11 cellular contexts compared by ENCODE assay signal in the genomic region with DNA sequence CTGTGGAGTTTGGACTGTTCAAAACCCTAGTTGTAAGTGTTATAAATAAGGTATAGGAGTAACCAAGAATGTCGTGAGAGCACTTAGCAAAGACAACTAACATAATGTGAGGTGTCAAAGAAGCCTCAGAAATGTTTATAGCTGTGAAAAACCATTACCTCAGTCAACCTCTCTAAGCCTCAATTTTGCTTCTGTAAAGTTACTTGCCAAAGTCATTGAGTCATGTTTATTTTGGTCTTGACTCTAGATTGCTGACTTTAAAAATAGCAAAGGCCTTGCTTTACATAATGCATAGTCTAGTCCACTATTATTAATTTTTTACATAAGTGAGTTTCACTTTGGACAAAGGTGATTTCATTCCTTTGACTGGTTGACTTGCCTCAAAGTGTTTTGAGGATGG.
DNase-seq lines count a peak whose midpoint lies in the region; ATAC-seq, FAIRE-seq and TF ChIP-seq lines count a peak whose summit lies in the region.
"Had no signal": no experiment of that assay in that cellular context is flagged by ENCODE, and none has a peak within 500 bp of the region (broad histone marks: within the 10 kb centered on the region; RNA-seq: fewer than 3 reads in every experiment).

No MANE protein-coding gene starts in this region.

- H2AFZ ChIP-seq in GM12878 (ENCODE audit: control insufficient read depth, low read depth, low read length): no peak overlapping the region; the same call in 1 of the 2 replicates

- POLR2A ChIA-PET in GM12878 (lab: Charles Lee): interaction anchor here (1.3 kb wide), 1 partner anchor 9 kb away, joined by 9 read pairs; no protein-coding TSS in a partner anchor

- in situ Hi-C loops in GM12878 (cut with MboI): no loop called here
- in situ Hi-C loops in G401 (cut with HindIII; ENCODE audit: low sequenced_read_pairs): no loop called here

- peak; percentile 71 for ATAC-seq in GM18502 (IDR thresholded peaks at IDR 0.05; ENCODE audit: poor library complexity, unreplicated experiment)
- ATAC-seq in GM21360 (IDR thresholded peaks at IDR 0.05; ENCODE audit: unreplicated experiment): peak; percentile 69
- ATAC-seq in HG03045 (IDR thresholded peaks at IDR 0.05; ENCODE audit: unreplicated experiment): peak; percentile 51
- ATAC-seq in GM12878: peak; percentile 85

- SMC1A ChIA-PET in GM12878 (lab: Charles Lee; ENCODE audit: uncharacterized antibody, unreplicated experiment): interaction anchor here (1.2 to 3.2 kb wide), 9 partner anchors 9 to 57 kb away, joined by 3 to 24 read pairs (median 5); no protein-coding TSS in a partner anchor

- CTCF ChIA-PET in GM12878 (lab: Yijun Ruan, JAX): interaction anchor here (1.4 kb wide), 1 partner anchor 9 kb away, joined by 3 read pairs; no protein-coding TSS in a partner anchor

- H3K36me3 ChIP-seq in GM12878 (ENCODE audit: control insufficient read depth in 2 of 2, insufficient read depth in 2 of 2, low read length in 1 of 2): no peaks in the 10 kb centered on the region
- H3K36me3 ChIP-seq: SJSA1 had no signal

- no peak overlapping the region for H3K9ac ChIP-seq in GM12878 (ENCODE audit: control insufficient read depth, insufficient read depth, low read length)

- no peak overlapping the region for H3K4me2 ChIP-seq in GM12878 (ENCODE audit: control insufficient read depth, insufficient read depth)

- intact Hi-C loops in GM12878 (cut with micrococcal nuclease; ENCODE audit: unreplicated experiment): no loop called here

- DNase-seq in GM12878 (ENCODE audit: low read depth, low spot score) (peak; percentile 48), DMS 273 (lab: John Stamatoyannopoulos, UW; ENCODE audit: unreplicated experiment) (no peak), inferior parietal cortex (ENCODE audit: extremely low spot score) (no peak), G401 (ENCODE audit: low spot score) (no peak), RKO (ENCODE audit: low spot score) (no peak)
- DNase-seq: activated CD4-positive, alpha-beta memory T cell treated with anti-CD3 and anti-CD28 coated beads for 36 hours had no signal

- no peak overlapping the region for H3K27ac ChIP-seq in GM12878 (ENCODE audit: control insufficient read depth, insufficient read depth)
- H3K27ac ChIP-seq: epithelial cell of prostate, SJSA1 had no signal

- H4K20me1 ChIP-seq in GM12878 (ENCODE audit: control insufficient read depth, insufficient read depth): no peaks in the 10 kb centered on the region

- no TSS peak for BruUV-seq in GM12878 (replicated peaks; lab: Mats Ljungman, UMichigan)

- no peak; the same call in 1 of the 2 replicates for TF ChIP-seq RAD21 in GM12878 (IDR thresholded peaks at IDR 0.05; ENCODE audit: insufficient read depth, low read depth, low read length)

- peaks cover 4% of the 10 kb centered on the region; the same call in 1 of the 2 replicates for H3K4me1 ChIP-seq in GM12878 (ENCODE audit: control insufficient read depth, insufficient read depth, low read length)
- H3K4me1 ChIP-seq: SJSA1 had no signal

- no peaks in the 10 kb centered on the region; the same call in 1 of the 3 replicates for H3K9me3 ChIP-seq in GM12878 (replicated peaks; ENCODE audit: control insufficient read depth, insufficient read depth, low read length)
- H3K9me3 ChIP-seq: SJSA1 had no signal

- FAIRE-seq in GM12878 (lab: Jason Lieb, UNC): no peak

- no peak for TF ChIP-seq POLR2A in GM12878 (IDR thresholded peaks at IDR 0.05; ENCODE audit: low read depth, low read length)

- H3K4me3 ChIP-seq in GM12878: no peak overlapping the region
- H3K4me3 ChIP-seq: SJSA1 had no signal

- TF ChIP-seq EP300 in GM12878 (IDR thresholded peaks at IDR 0.05; ENCODE audit: borderline replicate concordance in 1 of 2, control insufficient read depth in 1 of 2, low read depth in 2 of 2, low read length in 2 of 2): peak; percentile 22 to 78; a peak in 2 of 4 replicates

- H3K27me3 ChIP-seq in GM12878 (replicated peaks in 1 of 2; ENCODE audit: control insufficient read depth in 2 of 2, insufficient read depth in 2 of 2, low read length in 1 of 2): no peaks in the 10 kb centered on the region
- H3K27me3 ChIP-seq: SJSA1 had no signal

- 38% methylated on average over 1 of the region's 1 CpG for WGBS in GM12878 (ENCODE audit: insufficient coverage, insufficient replicate concordance, low lambda C conversion rate, missing lambda C conversion rate)

- no peak for TF ChIP-seq CTCF in GM12878 (IDR thresholded peaks at IDR 0.05 in 2 of 3, conservative IDR thresholded peaks at IDR 0.05 in 1 of 3; ENCODE audit: control insufficient read depth in 2 of 3, extremely low read depth in 1 of 3, insufficient read depth in 1 of 3, low read depth in 3 of 3, low read length in 3 of 3)

- RAD21 ChIA-PET in GM12878 (lab: Charles Lee; ENCODE audit: unreplicated experiment): interaction anchor here (0.6 to 3.5 kb wide), 4 partner anchors 9 to 144 kb away, joined by 3 to 22 read pairs (median 5); no protein-coding TSS in a partner anchor

- no peaks in the 10 kb centered on the region for H3K79me2 ChIP-seq in GM12878 (ENCODE audit: control insufficient read depth, insufficient read depth, low read length)

TF ChIP-seq in GM12878, 131 proteins besides CTCF, POLR2A, EP300 and RAD21 (continues in another document):
- TF ChIP-seq SRF (IDR thresholded peaks at IDR 0.05; ENCODE audit: low read depth in 2 of 2, low read length in 2 of 2) (no peak), ETV6 (conservative IDR thresholded peaks at IDR 0.05 in 1 of 2, IDR thresholded peaks at IDR 0.05 in 1 of 2; ENCODE audit: borderline replicate concordance in 1 of 2, low read depth in 1 of 2) (peak in 1 of 2 experiments; percentile 29; a peak in 1 of 4 replicates), HDAC2 (IDR thresholded peaks at IDR 0.05) (no peak), NFIC (IDR thresholded peaks at IDR 0.05; ENCODE audit: low read depth, low read length) (peak; percentile 95), TBL1XR1 (IDR thresholded peaks at IDR 0.05; ENCODE audit: low read depth, low read length) (no peak; the same call in 1 of the 2 replicates), PKNOX1 (IDR thresholded peaks at IDR 0.05) (no peak; the same call in 1 of the 2 replicates), GABPA (IDR thresholded peaks at IDR 0.05; ENCODE audit: low read depth) (peak; percentile 41; the same call in 1 of the 2 replicates), ZNF207 (IDR thresholded peaks at IDR 0.05; ENCODE audit: borderline replicate concordance) (no peak), PAX8 (IDR thresholded peaks at IDR 0.05) (no peak), ZBED1 (IDR thresholded peaks at IDR 0.05; ENCODE audit: borderline replicate concordance) (peak; percentile 81), CREB1 (IDR thresholded peaks at IDR 0.05; ENCODE audit: low read depth) (peak; percentile 17; the same call in 1 of the 2 replicates), JUNB (IDR thresholded peaks at IDR 0.05) (peak; percentile 78), ZNF217 (IDR thresholded peaks at IDR 0.05) (no peak; the same call in 1 of the 2 replicates), CREM (IDR thresholded peaks at IDR 0.05; ENCODE audit: low read depth) (peak; percentile 81; the same call in 1 of the 2 replicates), MEF2A (IDR thresholded peaks at IDR 0.05; ENCODE audit: insufficient read depth, low read depth, low read length) (peak; percentile 97), IKZF2 (IDR thresholded peaks at IDR 0.05) (no peak; a peak in 2 of 4 replicates), PAX5 (IDR thresholded peaks at IDR 0.05; ENCODE audit: borderline replicate concordance, low read depth, low read length) (no peak), FOXK2 (IDR thresholded peaks at IDR 0.05) (no peak), CBX5 (IDR thresholded peaks at IDR 0.05; ENCODE audit: low read depth) (0 out of 2 replicates have a peak, but pooled peaks have one; percentile 34), RB1 (IDR thresholded peaks at IDR 0.05; ENCODE audit: borderline replicate concordance) (no peak), BHLHE40 (IDR thresholded peaks at IDR 0.05; ENCODE audit: borderline replicate concordance in 1 of 2, low read depth in 2 of 2, low read length in 1 of 2) (no peak), ZNF24 (IDR thresholded peaks at IDR 0.05) (peak; percentile 76), CBX3 (IDR thresholded peaks at IDR 0.05; ENCODE audit: borderline replicate concordance, low read depth) (no peak), SIN3A (IDR thresholded peaks at IDR 0.05; ENCODE audit: low read depth, low read length) (no peak), ZZZ3 (IDR thresholded peaks at IDR 0.05; ENCODE audit: control insufficient read depth, insufficient read length, low read depth) (no peak), ATF3 (IDR thresholded peaks at IDR 0.05; ENCODE audit: borderline replicate concordance, extremely low read depth, low read depth, low read length) (no peak), RUNX3 (IDR thresholded peaks at IDR 0.05; ENCODE audit: low read length) (peak; percentile 78; the same call in 1 of the 2 replicates)
- TF ChIP-seq, protein P1, sequence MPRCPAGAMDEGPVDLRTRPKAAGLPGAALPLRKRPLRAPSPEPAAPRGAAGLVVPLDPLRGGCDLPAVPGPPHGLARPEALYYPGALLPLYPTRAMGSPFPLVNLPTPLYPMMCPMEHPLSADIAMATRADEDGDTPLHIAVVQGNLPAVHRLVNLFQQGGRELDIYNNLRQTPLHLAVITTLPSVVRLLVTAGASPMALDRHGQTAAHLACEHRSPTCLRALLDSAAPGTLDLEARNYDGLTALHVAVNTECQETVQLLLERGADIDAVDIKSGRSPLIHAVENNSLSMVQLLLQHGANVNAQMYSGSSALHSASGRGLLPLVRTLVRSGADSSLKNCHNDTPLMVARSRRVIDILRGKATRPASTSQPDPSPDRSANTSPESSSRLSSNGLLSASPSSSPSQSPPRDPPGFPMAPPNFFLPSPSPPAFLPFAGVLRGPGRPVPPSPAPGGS (IDR thresholded peaks at IDR 0.05; ENCODE audit: borderline replicate concordance, insufficient read depth, low read depth, low read length, poor library complexity, severe bottlenecking): peak; percentile 21
